Comparison of ENCODE assay signal across 9 cellular contexts in genomic region chr3:185280572-185281365, GRCh38. TPM values are rescaled to one million over a fixed set of nuclear protein-coding genes. Genes with fewer than 3 reads are reported as not detected.
DNase-seq lines count a peak whose midpoint lies in the region; ATAC-seq, FAIRE-seq and TF ChIP-seq lines count a peak whose summit lies in the region.
"Had no signal": no experiment of that assay in that cellular context is flagged by ENCODE, and none has a peak within 500 bp of the region (broad histone marks: within the 10 kb centered on the region; RNA-seq: fewer than 3 reads in every experiment).

No MANE protein-coding gene starts in this region.

- H3K27ac Mint-ChIP-seq in CD4-positive, CD25-positive, alpha-beta regulatory T cell, result no peak overlapping the region
- H3K27ac Mint-ChIP-seq in H9 (no peak overlapping the region), astrocyte (ENCODE audit: unreplicated experiment) (no peak overlapping the region)

- peak in 2 of 3 donors; percentile 1 to 31 for DNase-seq in CD4-positive, CD25-positive, alpha-beta regulatory T cell
- DNase-seq in H9 (no peak), NCI-H446 treated with DMSO at 0.1 percent for 48 hours (lab: John Stamatoyannopoulos, UW) (peak; percentile 69), astrocyte (ENCODE audit: low read depth) (peak; percentile 53), left kidney (ENCODE audit: low read depth, low spot score) (peak; percentile 73), GM19238 (ENCODE audit: insufficient read length, low spot score) (no peak), vagina (ENCODE audit: extremely low spot score in 2 of 2) (no peak)

- H3K9ac ChIP-seq in H9 (ENCODE audit: extremely low read depth, insufficient read length, low read length) (no peak overlapping the region), astrocyte (ENCODE audit: low read length) (no peak overlapping the region)

- H2BK12ac ChIP-seq in H9 (ENCODE audit: insufficient read length, low read depth, low read length), result no peak overlapping the region

- H2BK120ac ChIP-seq in H9 (ENCODE audit: low read depth, low read length, poor library complexity, severe bottlenecking), result no peak overlapping the region

- H4K20me1 ChIP-seq in H9 (ENCODE audit: control insufficient read depth, insufficient read depth, insufficient read length) (no peaks in the 10 kb centered on the region), astrocyte (ENCODE audit: insufficient read depth, low read length) (no peaks in the 10 kb centered on the region)

- peaks cover 5% of the 10 kb centered on the region for H3K23me2 ChIP-seq in H9 (ENCODE audit: insufficient read length, low read depth, low read length, poor library complexity, severe bottlenecking)

- WGBS in H9 (ENCODE audit: extremely low coverage, insufficient read length, low lambda C conversion rate), result no CpG with 5 or more reads among the region's 4 CpGs

- no peak for TF ChIP-seq POLR2A in vagina (IDR thresholded peaks at IDR 0.05)

- no peaks in the 10 kb centered on the region for H3K36me3 ChIP-seq in CD4-positive, CD25-positive, alpha-beta regulatory T cell (ENCODE audit: control insufficient read depth, insufficient read depth, low read length)
- no peaks in the 10 kb centered on the region for H3K36me3 ChIP-seq in astrocyte (ENCODE audit: insufficient read depth, low read length)
- no peaks in the 10 kb centered on the region for H3K36me3 ChIP-seq in vagina

- H3K9me3 Mint-ChIP-seq in CD4-positive, CD25-positive, alpha-beta regulatory T cell, result peaks cover 0 to 11% (median 5%) of the 10 kb centered on the region in 7 donors
- H3K9me3 Mint-ChIP-seq in H9, result no peaks in the 10 kb centered on the region; a peak in 1 of 5 replicates
- H3K9me3 Mint-ChIP-seq in astrocyte (ENCODE audit: unreplicated experiment), result no peaks in the 10 kb centered on the region

- H2AFZ ChIP-seq in H9 (ENCODE audit: low read length) (no peak overlapping the region), astrocyte (ENCODE audit: low read depth, low read length) (no peak overlapping the region)

- H3K14ac ChIP-seq in H9 (ENCODE audit: insufficient read depth, low read length), result no peak overlapping the region

- H3K79me2 ChIP-seq in H9 (ENCODE audit: insufficient read depth, low read length) (no peaks in the 10 kb centered on the region), astrocyte (ENCODE audit: insufficient read depth, low read length) (peaks cover 24% of the 10 kb centered on the region)

- peak; percentile 80 for TF ChIP-seq CTCF in H9 (conservative IDR thresholded peaks at IDR 0.05)
- peak; percentile 85 for TF ChIP-seq CTCF in astrocyte (IDR thresholded peaks at IDR 0.05; ENCODE audit: insufficient read depth, low read depth, low read length)
- no peak for TF ChIP-seq CTCF in vagina (IDR thresholded peaks at IDR 0.05)

- ATAC-seq in CD4-positive, CD25-positive, alpha-beta regulatory T cell (ENCODE audit: low read depth in 2 of 2), result no peak
- ATAC-seq in GM21447 (IDR thresholded peaks at IDR 0.05; ENCODE audit: unreplicated experiment), result no peak
- ATAC-seq: naive thymus-derived CD8-positive, alpha-beta T cell had no signal

- no peak overlapping the region for H3T11ph ChIP-seq in H9 (ENCODE audit: low read length)

- H3K4ac ChIP-seq in H9 (ENCODE audit: low read depth, low read length), result no peak overlapping the region

- no peak overlapping the region for H3K27ac ChIP-seq in CD4-positive, CD25-positive, alpha-beta regulatory T cell (ENCODE audit: insufficient read depth, low read length, poor library complexity, severe bottlenecking)
- H3K27ac ChIP-seq in H9 (ENCODE audit: insufficient read length, low read depth, low read length), result no peak overlapping the region
- no peak overlapping the region for H3K27ac ChIP-seq in astrocyte (ENCODE audit: low read depth, low read length)
- no peak overlapping the region for H3K27ac ChIP-seq in vagina

- no peak overlapping the region for H3K23ac ChIP-seq in H9 (ENCODE audit: insufficient read length, low read depth, low read length)

- H3K56ac ChIP-seq in H9 (ENCODE audit: insufficient read length, low read depth, low read length), result no peak overlapping the region

- peak overlapping the region in 2 of 4 donors; percentile 14 to 49 for H3K4me3 Mint-ChIP-seq in CD4-positive, CD25-positive, alpha-beta regulatory T cell
- H3K4me3 Mint-ChIP-seq in H9 (no peak overlapping the region), astrocyte (ENCODE audit: unreplicated experiment) (no peak overlapping the region)

- H4K8ac ChIP-seq in H9 (replicated peaks; ENCODE audit: insufficient read length, low read depth, low read length), result no peak overlapping the region

- no peak overlapping the region for H3K18ac ChIP-seq in H9 (ENCODE audit: insufficient read length, low read depth, low read length)

- H3K9me3 ChIP-seq in CD4-positive, CD25-positive, alpha-beta regulatory T cell (ENCODE audit: control insufficient read depth in 2 of 2, low read length in 2 of 2), result no peaks in the 10 kb centered on the region
- H3K9me3 ChIP-seq in H9 (ENCODE audit: control insufficient read depth, low read depth, low read length) (no peaks in the 10 kb centered on the region), astrocyte (ENCODE audit: insufficient read depth, low read depth, low read length) (no peaks in the 10 kb centered on the region), vagina (no peaks in the 10 kb centered on the region)

- intact Hi-C loops in vagina (cut with DNase I), result no loop called here

- no peak overlapping the region for H3K4me3 ChIP-seq in CD4-positive, CD25-positive, alpha-beta regulatory T cell (ENCODE audit: low read depth, low read length)
- H3K4me3 ChIP-seq in astrocyte (ENCODE audit: insufficient read depth, low read depth, low read length) (no peak overlapping the region), vagina (no peak overlapping the region)

- H3K4me1 ChIP-seq in CD4-positive, CD25-positive, alpha-beta regulatory T cell (ENCODE audit: control insufficient read depth, insufficient read depth, low read length, poor library complexity, severe bottlenecking), result peaks cover 7% of the 10 kb centered on the region
- H3K4me1 ChIP-seq in H9 (ENCODE audit: insufficient read depth, low read length), result no peaks in the 10 kb centered on the region
- H3K4me1 ChIP-seq in astrocyte (ENCODE audit: insufficient read depth, low read length), result peaks cover 4% of the 10 kb centered on the region
- peaks cover 14% of the 10 kb centered on the region for H3K4me1 ChIP-seq in vagina

- H3K79me1 ChIP-seq in H9 (ENCODE audit: insufficient read depth, low read depth, low read length, poor library complexity, severe bottlenecking), result no peaks in the 10 kb centered on the region

- no peak overlapping the region for H4K5ac ChIP-seq in H9 (ENCODE audit: insufficient read length, low read depth, low read length)

- H3K4me1 Mint-ChIP-seq in CD4-positive, CD25-positive, alpha-beta regulatory T cell, result peaks cover 8 to 15% (median 11%) of the 10 kb centered on the region in 4 donors
- peaks cover 3 to 19% of the 10 kb centered on the region in 2 experiments for H3K4me1 Mint-ChIP-seq in H9
- peaks cover 3% of the 10 kb centered on the region for H3K4me1 Mint-ChIP-seq in astrocyte (ENCODE audit: low read depth, unreplicated experiment)

- H4K91ac ChIP-seq in H9 (ENCODE audit: insufficient read length, low read depth, low read length), result no peak overlapping the region

- H3K27me3 ChIP-seq in CD4-positive, CD25-positive, alpha-beta regulatory T cell (ENCODE audit: control insufficient read depth, insufficient read depth, low read length), result peaks cover 12% of the 10 kb centered on the region
- H3K27me3 ChIP-seq in H9 (ENCODE audit: insufficient read depth, low read length) (no peaks in the 10 kb centered on the region), astrocyte (ENCODE audit: insufficient read depth, low read length) (no peaks in the 10 kb centered on the region), vagina (peaks cover 4% of the 10 kb centered on the region)

- no peak overlapping the region for H3K4me2 ChIP-seq in H9 (ENCODE audit: insufficient read depth, insufficient read length, low read length)
- no peak overlapping the region for H3K4me2 ChIP-seq in astrocyte (ENCODE audit: low read length)

- peaks cover 29% of the 10 kb centered on the region for H3K27me3 Mint-ChIP-seq in CD4-positive, CD25-positive, alpha-beta regulatory T cell
- H3K27me3 Mint-ChIP-seq in H9 (ENCODE audit: low read depth) (peaks cover 52% of the 10 kb centered on the region), astrocyte (ENCODE audit: low read depth, unreplicated experiment) (no peaks in the 10 kb centered on the region)

- no peak overlapping the region for H2AK5ac ChIP-seq in H9 (ENCODE audit: insufficient read length, low read length)

- no peak for FAIRE-seq in astrocyte (lab: Jason Lieb, UNC)

- H2BK15ac ChIP-seq in H9 (ENCODE audit: low read depth, low read length), result no peak overlapping the region

- H2BK5ac ChIP-seq in H9 (ENCODE audit: insufficient read length, low read length), result no peak overlapping the region

- H2BK20ac ChIP-seq in H9 (ENCODE audit: low read depth, low read length, poor library complexity, severe bottlenecking), result no peak overlapping the region

- H3K36me3 Mint-ChIP-seq in CD4-positive, CD25-positive, alpha-beta regulatory T cell, result no peaks in the 10 kb centered on the region
- H3K36me3 Mint-ChIP-seq in H9 (ENCODE audit: insufficient read depth in 1 of 3, low read depth in 3 of 3), result no peaks in the 10 kb centered on the region; a peak in 1 of 7 replicates
- H3K36me3 Mint-ChIP-seq in astrocyte (ENCODE audit: low read depth, unreplicated experiment), result no peaks in the 10 kb centered on the region

RNA-seq across cellular contexts. Expression of gene EHHADH, which starts 26.9 kb away (rescaled TPM):
- 0.30 TPM for total RNA-seq in CD4-positive, CD25-positive, alpha-beta regulatory T cell
- polyA plus RNA-seq in CD4-positive, CD25-positive, alpha-beta regulatory T cell, result under 1 TPM; 0.34 to 0.86 (median 0.63) TPM
- total RNA-seq in H9 (2021), result 2.1 and 2.7 TPM in 2 replicates
- total RNA-seq in astrocyte, result 4.4 and 4.7 TPM in 2 replicates
- total RNA-seq in vagina, result 8.1 TPM

Comparison
In these comparisons a context has a peak if more than half of its experiments do, and no peak if none do; other contexts are left out.
1. DNase-seq: peak in CD4-positive, CD25-positive, alpha-beta regulatory T cell (2 of 3), NCI-H446 treated with DMSO at 0.1 percent for 48 hours (single experiment), astrocyte (single experiment) and left kidney (single experiment); none in H9 (single experiment), GM19238 (single experiment) and vagina (0 of 2).
2. CTCF ChIP-seq: peak in H9 (single experiment) and astrocyte (single experiment); none in vagina (0 of 3).